25 cellular contexts compared by ENCODE assay signal in genomic region chr6:3293271-3294155, GRCh38. TPM values are rescaled to one million over a fixed set of nuclear protein-coding genes. Genes with fewer than 3 reads are reported as not detected.
DNase-seq lines count a peak whose midpoint lies in the region; ATAC-seq and TF ChIP-seq lines count a peak whose summit lies in the region.
"Had no signal": no experiment of that assay in that cellular context is flagged by ENCODE, and none has a peak within 500 bp of the region (broad histone marks: within the 10 kb centered on the region; RNA-seq: fewer than 3 reads in every experiment).

No MANE protein-coding gene starts in this region.

- H3K9me3 ChIP-seq in RWPE2 (ENCODE audit: severe bottlenecking) (no peaks in the 10 kb centered on the region), osteoblast (ENCODE audit: low read depth, low read length) (no peaks in the 10 kb centered on the region)
- H3K9me3 ChIP-seq: heart right ventricle, left lung had no signal

- H3K4me2 ChIP-seq in osteoblast (ENCODE audit: insufficient read depth, low read length), result no peak overlapping the region

- no peaks in the 10 kb centered on the region for H4K20me1 ChIP-seq in osteoblast (ENCODE audit: insufficient read depth, low read length)

- H2AFZ ChIP-seq in osteoblast (ENCODE audit: low read length), result no peak overlapping the region

- peaks cover 19% of the 10 kb centered on the region for H3K9me3 Mint-ChIP-seq in glutamatergic neuron (ENCODE audit: unreplicated experiment)
- H3K9me3 Mint-ChIP-seq: activated naive CD4-positive, alpha-beta T cell treated with anti-CD3 and anti-CD28 coated beads for 36 hours; activated T-cell treated with anti-CD3 and anti-CD28 coated beads, Interleukin-2, amount 50 U/mL, for 4 hours; central memory CD8-positive, alpha-beta T cell; neural crest cell had no signal

- H3K27ac ChIP-seq in RWPE2 (ENCODE audit: poor library complexity, severe bottlenecking) (no peak overlapping the region), osteoblast (ENCODE audit: low read depth, low read length) (no peak overlapping the region)
- H3K27ac ChIP-seq: 22Rv1, heart right ventricle, HL-60, left lung had no signal

- peak; percentile 8 for DNase-seq in SKM-1 treated with dmso at 0.1 percent for 144 hours (lab: John Stamatoyannopoulos, UW; ENCODE audit: unreplicated experiment)
- DNase-seq in SKM-1 (lab: John Stamatoyannopoulos, UW; ENCODE audit: unreplicated experiment), result no peak
- peak; percentile 18 for DNase-seq in RWPE2 (ENCODE audit: low spot score)
- DNase-seq in glutamatergic neuron, result peak; percentile 16
- DNase-seq in osteoblast (ENCODE audit: insufficient read length, low spot score, missing footprints), result peak; percentile 80
- DNase-seq in foreskin fibroblast, result no peak
- no peak for DNase-seq in dermis blood vessel endothelial cell
- DNase-seq: activated CD8-positive, alpha-beta memory T cell treated with anti-CD3 and anti-CD28 coated beads for 24 hours; activated naive CD4-positive, alpha-beta T cell treated with anti-CD3 and anti-CD28 coated beads for 36 hours; activated T-cell treated with anti-CD3 and anti-CD28 coated beads, Interleukin-2, amount 50 U/mL, for 4 hours; CD4-positive, CD25-positive, alpha-beta regulatory T cell; heart right ventricle; left lung; NCI-H1048; NCI-H187 treated with DMSO at 0.1 percent for 48 hours; NCI-H526 treated with DMSO at 0.1 percent for 48 hours; SW 1271; T1000 had no signal

- H3K27ac Mint-ChIP-seq in glutamatergic neuron (ENCODE audit: unreplicated experiment), result peak overlapping the region; percentile 10
- H3K27ac Mint-ChIP-seq: activated naive CD4-positive, alpha-beta T cell treated with anti-CD3 and anti-CD28 coated beads for 36 hours; progenitor cell of endocrine pancreas had no signal

- H3K36me3 Mint-ChIP-seq in glutamatergic neuron (ENCODE audit: unreplicated experiment), result peaks cover under 1% of the 10 kb centered on the region
- H3K36me3 Mint-ChIP-seq: CD4-positive, CD25-positive, alpha-beta regulatory T cell had no signal

- ATAC-seq in RWPE2 (ENCODE audit: low read depth) (no peak), HG03354 (IDR thresholded peaks at IDR 0.05; ENCODE audit: poor library complexity, severe bottlenecking, unreplicated experiment) (no peak)
- ATAC-seq: activated T-cell treated with anti-CD3 and anti-CD28 coated beads, Interleukin-2, amount 50 U/mL, for 4 hours; HCT116; left lung had no signal

- TF ChIP-seq CTCF in RWPE2 (IDR thresholded peaks at IDR 0.05; ENCODE audit: poor library complexity, severe bottlenecking), result no peak
- no peak for TF ChIP-seq CTCF in glutamatergic neuron (IDR thresholded peaks at IDR 0.05; ENCODE audit: partially characterized antibody, unreplicated experiment)
- TF ChIP-seq CTCF in osteoblast (IDR thresholded peaks at IDR 0.05; ENCODE audit: extremely low read depth, low read depth, low read length), result no peak
- TF ChIP-seq CTCF in foreskin fibroblast (IDR thresholded peaks at IDR 0.05; ENCODE audit: low read depth, low read length), result no peak

- H3K36me3 ChIP-seq in RWPE2 (ENCODE audit: low read depth), result no peaks in the 10 kb centered on the region
- H3K36me3 ChIP-seq in osteoblast (ENCODE audit: insufficient read depth, low read length), result no peaks in the 10 kb centered on the region
- H3K36me3 ChIP-seq: heart right ventricle had no signal

- H3K4me3 Mint-ChIP-seq in glutamatergic neuron (ENCODE audit: unreplicated experiment), result peak overlapping the region; percentile 45
- H3K4me3 Mint-ChIP-seq: activated naive CD4-positive, alpha-beta T cell treated with anti-CD3 and anti-CD28 coated beads for 36 hours; activated T-cell treated with anti-CD3 and anti-CD28 coated beads, Interleukin-2, amount 50 U/mL, for 4 hours; CD4-positive, CD25-positive, alpha-beta regulatory T cell; central memory CD8-positive, alpha-beta T cell; neural crest cell had no signal

- H3K4me3 ChIP-seq in RWPE2 (ENCODE audit: severe bottlenecking), result no peak overlapping the region
- no peak overlapping the region for H3K4me3 ChIP-seq in osteoblast (ENCODE audit: insufficient read depth, low read length)
- no peak overlapping the region for H3K4me3 ChIP-seq in foreskin fibroblast (ENCODE audit: low read depth in 1 of 2, low read length in 2 of 2)
- H3K4me3 ChIP-seq: heart right ventricle, left lung had no signal

- H3K27me3 ChIP-seq in RWPE2 (ENCODE audit: insufficient read depth, poor library complexity, severe bottlenecking) (no peaks in the 10 kb centered on the region), osteoblast (ENCODE audit: insufficient read depth, low read length) (no peaks in the 10 kb centered on the region)
- H3K27me3 ChIP-seq: left lung had no signal

- H3K4me1 ChIP-seq in RWPE2 (ENCODE audit: insufficient read depth, poor library complexity, severe bottlenecking) (no peaks in the 10 kb centered on the region), osteoblast (ENCODE audit: insufficient read depth, low read length) (peaks cover 3% of the 10 kb centered on the region)
- H3K4me1 ChIP-seq: left lung had no signal

- no peaks in the 10 kb centered on the region for H3K79me2 ChIP-seq in osteoblast (ENCODE audit: insufficient read depth, low read length)

- peaks cover 16% of the 10 kb centered on the region for H3K27me3 Mint-ChIP-seq in glutamatergic neuron (ENCODE audit: unreplicated experiment)
- H3K27me3 Mint-ChIP-seq: CD4-positive, CD25-positive, alpha-beta regulatory T cell; progenitor cell of endocrine pancreas had no signal

- peaks cover 41% of the 10 kb centered on the region for H3K4me1 Mint-ChIP-seq in glutamatergic neuron (ENCODE audit: low read depth, unreplicated experiment)
- H3K4me1 Mint-ChIP-seq: CD4-positive, CD25-positive, alpha-beta regulatory T cell; central memory CD8-positive, alpha-beta T cell had no signal

RNA-seq across cellular contexts. Expression of gene PSMG4, which starts 34.8 kb away (rescaled TPM):
- 37.2 TPM for total RNA-seq in glutamatergic neuron (ENCODE audit: unreplicated experiment)
- total RNA-seq in osteoblast, result 19.4 and 24.6 TPM in 2 replicates
- 31.8 and 33.5 TPM in 2 replicates for total RNA-seq in dermis blood vessel endothelial cell

Comparison
In these comparisons a context has a peak if more than half of its experiments do, and no peak if none do; other contexts are left out.
1. DNase-seq: peak in SKM-1 treated with dmso at 0.1 percent for 144 hours (single experiment), RWPE2 (single experiment), glutamatergic neuron (single experiment) and osteoblast (single experiment); none in SKM-1 (single experiment), foreskin fibroblast (0 of 2) and dermis blood vessel endothelial cell (single experiment).